In genomic region chr19:46620716-46621115, GRCh38 we compare ENCODE assay signal across 13 cellular contexts. TPM values are rescaled to one million over a fixed set of nuclear protein-coding genes. Genes with fewer than 3 reads are reported as not detected.
DNase-seq lines count a peak whose midpoint lies in the region; ATAC-seq and TF ChIP-seq lines count a peak whose summit lies in the region.
"Had no signal": no experiment of that assay in that cellular context is flagged by ENCODE, and none has a peak within 500 bp of the region (broad histone marks: within the 10 kb centered on the region; RNA-seq: fewer than 3 reads in every experiment).

No MANE protein-coding gene starts in this region.

- no peak for TF ChIP-seq EP300 in tibial nerve (IDR thresholded peaks at IDR 0.05)

- H2AFZ ChIP-seq in GM23248, result no peak overlapping the region

- in situ Hi-C loops in GM23248 (cut with MboI), result no loop called here

- peaks cover 37% of the 10 kb centered on the region for H3F3A ChIP-seq in GM23248 (ENCODE audit: insufficient read depth)

- ATAC-seq in activated naive CD4-positive, alpha-beta T cell treated with anti-CD3 and anti-CD28 coated beads, Interleukin-2, amount 50 U/mL, for 72 hours, result no peak

- H3K4me2 ChIP-seq in GM23248 (ENCODE audit: unreplicated experiment), result no peak overlapping the region

- peaks cover 4 to 20% of the 10 kb centered on the region in 2 donors for H3K36me3 Mint-ChIP-seq in activated naive CD4-positive, alpha-beta T cell treated with anti-CD3 and anti-CD28 coated beads, Interleukin-2, amount 50 U/mL, for 72 hours

- H3K4me3 ChIP-seq in cardiac fibroblast (replicated peaks in 1 of 2; ENCODE audit: low read depth in 2 of 2, low read length in 2 of 2) (peak overlapping the region in 1 of 2 donors; percentile 34), mesodermal cell (ENCODE audit: extremely low read depth, insufficient read depth, low read length, poor library complexity, severe bottlenecking) (no peak overlapping the region), tibial nerve (no peak overlapping the region), GM23248 (no peak overlapping the region)
- H3K4me3 ChIP-seq: SK-N-MC had no signal

- H3K79me2 ChIP-seq in GM23248 (ENCODE audit: insufficient read depth), result peaks cover 26% of the 10 kb centered on the region

- H3K4me1 ChIP-seq in mesodermal cell (ENCODE audit: control insufficient read depth, insufficient read depth, low read length, poor library complexity, severe bottlenecking), result peaks cover 49% of the 10 kb centered on the region
- H3K4me1 ChIP-seq in tibial nerve, result peaks cover 0 to 80% (median 68%) of the 10 kb centered on the region in 4 donors
- H3K4me1 ChIP-seq in GM23248 (ENCODE audit: insufficient read depth), result peaks cover 44% of the 10 kb centered on the region

- H3K36me3 ChIP-seq in mesodermal cell (ENCODE audit: control insufficient read depth, insufficient read depth, low read length) (no peaks in the 10 kb centered on the region), tibial nerve (no peaks in the 10 kb centered on the region), GM23248 (ENCODE audit: low read depth) (no peaks in the 10 kb centered on the region)

- no peak for TF ChIP-seq CTCF in cardiac fibroblast (IDR thresholded peaks at IDR 0.05; ENCODE audit: low read depth, low read length)
- no peak for TF ChIP-seq CTCF in tibial nerve (IDR thresholded peaks at IDR 0.05)

- H3K9me3 ChIP-seq in mesodermal cell (ENCODE audit: control insufficient read depth, low read length) (no peaks in the 10 kb centered on the region), tibial nerve (no peaks in the 10 kb centered on the region), GM23248 (ENCODE audit: low read depth) (no peaks in the 10 kb centered on the region)

- WGBS in mesodermal cell (ENCODE audit: insufficient coverage in 2 of 2), 2 experiments, result 68 to 72% methylated on average over 4 of the region's 6 CpGs
- WGBS in tibial nerve, 2 donors, result 39 to 41% methylated on average over 4 to 6 of the region's 6 CpGs
- 70 to 73% methylated on average over 5 to 6 of the region's 6 CpGs for whole genome bisulfite sequencing in GM23248 (ENCODE audit: low coverage in 1 of 2, low lambda C conversion rate in 2 of 2, missing lambda C conversion rate in 2 of 2), 2 experiments

- no peaks in the 10 kb centered on the region for H3K9me2 ChIP-seq in GM23248 (ENCODE audit: insufficient read depth)

- no peak for DNase-seq in activated naive CD4-positive, alpha-beta T cell treated with anti-CD3 and anti-CD28 coated beads, Interleukin-2, amount 50 U/mL, for 72 hours (ENCODE audit: low spot score in 2 of 2)
- no peak for DNase-seq in activated naive CD4-positive, alpha-beta T cell (lab: John Stamatoyannopoulos, UW)
- DNase-seq in cardiac fibroblast (ENCODE audit: low read depth in 2 of 2), result peak; percentile 55 to 83
- DNase-seq in tibial nerve (ENCODE audit: low spot score in 2 of 2), result no peak
- DNase-seq in GM23248, result no peak
- DNase-seq in NCI-H187 (lab: John Stamatoyannopoulos, UW), result no peak
- no peak for DNase-seq in stimulated activated naive CD4-positive, alpha-beta T cell treated with Interleukin-2 at 50 U/mL for 16 hours (lab: John Stamatoyannopoulos, UW)
- DNase-seq: immature natural killer cell, KBM-7 had no signal

- H3K27ac ChIP-seq in mesodermal cell (ENCODE audit: low read depth, low read length, severe bottlenecking), result peak overlapping the region; percentile 84
- peak overlapping the region; percentile 2 to 68 (median 62) for H3K27ac ChIP-seq in tibial nerve
- H3K27ac ChIP-seq in GM23248, result no peak overlapping the region
- H3K27ac ChIP-seq: C4-2B, SK-N-MC had no signal

- H3K27ac Mint-ChIP-seq in activated naive CD4-positive, alpha-beta T cell treated with anti-CD3 and anti-CD28 coated beads, Interleukin-2, amount 50 U/mL, for 72 hours, result peak overlapping the region; percentile 88 to 89
- H3K27ac Mint-ChIP-seq: immature natural killer cell had no signal

- H3K27me3 ChIP-seq in tibial nerve (no peaks in the 10 kb centered on the region), GM23248 (replicated peaks; ENCODE audit: insufficient read depth) (no peaks in the 10 kb centered on the region)

- TF ChIP-seq POLR2A in tibial nerve (IDR thresholded peaks at IDR 0.05), result no peak

- no peaks in the 10 kb centered on the region for H3K9me3 Mint-ChIP-seq in activated naive CD4-positive, alpha-beta T cell treated with anti-CD3 and anti-CD28 coated beads, Interleukin-2, amount 50 U/mL, for 72 hours
- H3K9me3 Mint-ChIP-seq: immature natural killer cell had no signal

- H4K20me1 ChIP-seq in GM23248 (ENCODE audit: insufficient read depth), result no peaks in the 10 kb centered on the region

- no peak overlapping the region for H3K9ac ChIP-seq in GM23248

RNA-seq across cellular contexts. Expression of gene PTGIR, which starts 4.2 kb away (rescaled TPM):
- total RNA-seq in activated naive CD4-positive, alpha-beta T cell treated with anti-CD3 and anti-CD28 coated beads, Interleukin-2, amount 50 U/mL, for 72 hours, result 10 to 100 TPM; 14.7 to 38.0 TPM
- 6.6 TPM for polyA plus RNA-seq in mesodermal cell (2013, experiment 1 of 2)
- polyA plus RNA-seq in mesodermal cell (2013, experiment 2 of 2), result 6.9 TPM
- 10 to 100 TPM in 2 of 4 donors, 1 to 10 TPM in 2; 3.1 to 43.2 (median 12.7) TPM for total RNA-seq in tibial nerve
- 18.0 and 21.1 TPM in 2 replicates for total RNA-seq in GM23248 (2014; rRNA removed; shearing (Covaris generic))
- 21.1 and 21.5 TPM in 2 replicates for polyA plus RNA-seq in GM23248 (2016; fragmentation: Nextera tagmentation; extraction: Ambion mirVana)
- total RNA-seq: dermis microvascular lymphatic vessel endothelial cell had no signal

RNA-seq across cellular contexts. Expression of gene GNG8, which starts 15.3 kb away (rescaled TPM):
- 10 to 100 TPM in 1 of 2 donors, 1 to 10 TPM in 1; 5.2 to 17.4 TPM for total RNA-seq in activated naive CD4-positive, alpha-beta T cell treated with anti-CD3 and anti-CD28 coated beads, Interleukin-2, amount 50 U/mL, for 72 hours
- 22.5 TPM for polyA plus RNA-seq in mesodermal cell (2013, experiment 1 of 2)
- polyA plus RNA-seq in mesodermal cell (2013, experiment 2 of 2), result 30.8 TPM
- total RNA-seq in tibial nerve, result not detected
- total RNA-seq in GM23248 (2014; rRNA removed; shearing (Covaris generic)), result not detected in 2 replicates
- not detected in 2 replicates for polyA plus RNA-seq in GM23248 (2016; fragmentation: Nextera tagmentation; extraction: Ambion mirVana)
- total RNA-seq: dermis microvascular lymphatic vessel endothelial cell had no signal
- polyA plus RNA-seq: immature natural killer cell had no signal

RNA-seq across cellular contexts. Expression of gene CALM3, which starts 19.6 kb away (rescaled TPM):
- 100 to 1,000 TPM; 413 to 615 TPM for total RNA-seq in activated naive CD4-positive, alpha-beta T cell treated with anti-CD3 and anti-CD28 coated beads, Interleukin-2, amount 50 U/mL, for 72 hours
- polyA plus RNA-seq in mesodermal cell (2013, experiment 1 of 2), result 332 TPM
- 315 TPM for polyA plus RNA-seq in mesodermal cell (2013, experiment 2 of 2)
- 100 to 1,000 TPM; 123 to 167 (median 137) TPM for total RNA-seq in tibial nerve
- 229 and 271 TPM in 2 replicates for total RNA-seq in GM23248 (2014; rRNA removed; shearing (Covaris generic))
- polyA plus RNA-seq in GM23248 (2016; fragmentation: Nextera tagmentation; extraction: Ambion mirVana), result 217 and 225 TPM in 2 replicates

RNA-seq across cellular contexts. Expression of gene DACT3, which starts 40.3 kb away (rescaled TPM):
- total RNA-seq in activated naive CD4-positive, alpha-beta T cell treated with anti-CD3 and anti-CD28 coated beads, Interleukin-2, amount 50 U/mL, for 72 hours, result 10 to 100 TPM in 1 of 2 donors, 1 to 10 TPM in 1; 1.9 to 25.9 TPM
- 45.0 TPM for polyA plus RNA-seq in mesodermal cell (2013, experiment 1 of 2)
- 42.6 TPM for polyA plus RNA-seq in mesodermal cell (2013, experiment 2 of 2)
- 10 to 100 TPM in 1 of 4 donors, 1 to 10 TPM in 3; 7.1 to 11.7 (median 8.2) TPM for total RNA-seq in tibial nerve
- 7.1 and 7.3 TPM in 2 replicates for total RNA-seq in GM23248 (2014; rRNA removed; shearing (Covaris generic))
- polyA plus RNA-seq in GM23248 (2016; fragmentation: Nextera tagmentation; extraction: Ambion mirVana), result 0.63 and 0.66 TPM in 2 replicates
- polyA plus RNA-seq: immature natural killer cell had no signal

Comparison
In these comparisons a context has a peak if more than half of its experiments do, and no peak if none do; other contexts are left out.
1. DNase-seq: peak in cardiac fibroblast (2 of 2); none in activated naive CD4-positive, alpha-beta T cell treated with anti-CD3 and anti-CD28 coated beads, Interleukin-2, amount 50 U/mL, for 72 hours (0 of 2), activated naive CD4-positive, alpha-beta T cell (0 of 4), tibial nerve (0 of 2), GM23248 (single experiment), NCI-H187 (0 of 2) and stimulated activated naive CD4-positive, alpha-beta T cell treated with Interleukin-2 at 50 U/mL for 16 hours (single experiment).